8 cellular contexts compared by ENCODE assay signal in the genomic region with DNA sequence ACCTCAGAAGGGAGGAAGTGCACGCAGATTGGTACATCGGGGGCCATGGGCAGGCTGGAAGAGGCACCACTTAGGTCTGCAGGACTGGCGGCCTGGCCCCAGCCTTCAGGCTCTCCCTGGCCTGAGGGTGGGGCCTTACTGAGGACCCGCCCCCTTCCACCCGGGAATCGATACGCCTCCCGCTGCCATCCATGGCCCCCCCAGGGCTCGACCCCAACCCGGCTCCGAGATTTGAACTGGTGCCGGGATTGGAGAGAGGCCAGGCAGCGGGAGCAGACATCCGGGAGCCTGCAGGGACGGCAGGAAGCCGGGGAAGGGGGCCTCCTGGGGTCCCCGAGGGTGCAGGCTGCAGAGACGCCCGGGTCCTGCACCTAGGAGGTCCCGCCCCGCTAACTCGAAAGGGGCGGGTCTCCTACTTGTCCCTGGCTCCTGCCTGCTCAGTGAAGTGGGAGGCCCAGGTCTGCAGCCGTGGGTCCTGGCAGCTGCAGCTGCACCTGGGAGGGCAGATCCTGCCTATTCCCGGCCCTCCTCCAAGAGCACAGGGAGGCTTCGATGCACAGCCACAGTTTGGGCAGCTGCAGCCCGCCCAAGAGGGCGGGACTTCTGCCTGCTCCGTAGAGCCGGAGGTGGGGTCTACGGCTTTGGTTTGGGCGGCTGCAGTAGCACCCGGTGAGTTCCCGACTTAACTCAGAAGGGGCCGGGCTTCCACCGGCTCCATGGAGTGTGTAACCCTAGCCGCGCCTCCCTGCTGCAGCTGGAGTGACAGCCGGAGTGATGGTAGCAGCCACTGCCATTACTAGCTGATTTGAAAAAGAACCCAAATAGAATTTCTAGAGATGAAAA. TPM values are rescaled to one million over a fixed set of nuclear protein-coding genes. Genes with fewer than 3 reads are reported as not detected.
A peak's percentile ranks its signal among the peaks of the same experiment; 100 is the strongest.
DNase-seq lines count a peak whose midpoint lies in the region; ATAC-seq and TF ChIP-seq lines count a peak whose summit lies in the region.

No MANE protein-coding gene starts in this region.

- no peaks in the 10 kb centered on the region for H3K9me3 Mint-ChIP-seq in activated T-cell treated with anti-CD3 and anti-CD28 coated beads, Interleukin-2, amount 50 U/mL, for 4 hours
- H3K9me3 Mint-ChIP-seq in naive B cell: no peaks in the 10 kb centered on the region
- no peaks in the 10 kb centered on the region for H3K9me3 Mint-ChIP-seq in stimulated activated naive CD8-positive, alpha-beta T cell treated with anti-CD3 and anti-CD28 coated beads, Interleukin-15, Interleukin-2, amounts not matched to agents 100 ng/mL and 50 ng/mL, for 24 hours

- H3K27ac Mint-ChIP-seq in naive B cell: peak overlapping the region in 3 of 6 donors; percentile 5 to 72 (median 48)
- H3K27ac Mint-ChIP-seq in stimulated activated naive CD8-positive, alpha-beta T cell treated with anti-CD3 and anti-CD28 coated beads, Interleukin-15, Interleukin-2, amounts not matched to agents 100 ng/mL and 50 ng/mL, for 24 hours: no peak overlapping the region

- peak; percentile 92 for ATAC-seq in GM21529 (IDR thresholded peaks at IDR 0.05; ENCODE audit: unreplicated experiment)
- peak; percentile 99 for ATAC-seq in activated T-cell treated with anti-CD3 and anti-CD28 coated beads, Interleukin-2, amount 50 U/mL, for 4 hours
- ATAC-seq in naive B cell (ENCODE audit: low read depth in 2 of 2): peak; percentile 91 to 93

- DNase-seq in DMS114 treated with DMSO at 0.1 percent for 48 hours (lab: John Stamatoyannopoulos, UW; ENCODE audit: unreplicated experiment): peak; percentile 95
- DNase-seq in HuH-7 (ENCODE audit: low spot score): peak; percentile 73
- peak; percentile 82 for DNase-seq in OCI-M2 (lab: John Stamatoyannopoulos, UW; ENCODE audit: unreplicated experiment)
- DNase-seq in activated T-cell treated with anti-CD3 and anti-CD28 coated beads, Interleukin-2, amount 50 U/mL, for 4 hours: peak; percentile 55
- DNase-seq in fibroblast of lung (ENCODE audit: low read depth in 2 of 2): peak; percentile 86 to 91
- peak; percentile 55 for DNase-seq in naive B cell

- no peaks in the 10 kb centered on the region for H4K20me1 ChIP-seq in fibroblast of lung (ENCODE audit: control insufficient read depth, extremely low read depth, insufficient read depth, low read length)

- no peaks in the 10 kb centered on the region for H3K9me3 ChIP-seq in fibroblast of lung (ENCODE audit: control insufficient read depth, insufficient read depth, low read depth, low read length)

- H3K4me2 ChIP-seq in fibroblast of lung (ENCODE audit: extremely low read depth, insufficient read depth, low read length): peak overlapping the region; percentile 75

- no peaks in the 10 kb centered on the region for H3K36me3 ChIP-seq in fibroblast of lung (ENCODE audit: control insufficient read depth, insufficient read depth, low read length)

- H3K27ac ChIP-seq in fibroblast of lung (ENCODE audit: insufficient read depth, low read length): no peak overlapping the region

- peak overlapping the region; percentile 75 for H3K4me3 Mint-ChIP-seq in activated T-cell treated with anti-CD3 and anti-CD28 coated beads, Interleukin-2, amount 50 U/mL, for 4 hours
- peak overlapping the region; percentile 79 to 94 (median 87) for H3K4me3 Mint-ChIP-seq in naive B cell
- peak overlapping the region; percentile 78 for H3K4me3 Mint-ChIP-seq in stimulated activated naive CD8-positive, alpha-beta T cell treated with anti-CD3 and anti-CD28 coated beads, Interleukin-15, Interleukin-2, amounts not matched to agents 100 ng/mL and 50 ng/mL, for 24 hours

- H3K36me3 Mint-ChIP-seq in activated T-cell treated with anti-CD3 and anti-CD28 coated beads, Interleukin-2, amount 50 U/mL, for 4 hours (ENCODE audit: insufficient read depth): no peaks in the 10 kb centered on the region
- H3K36me3 Mint-ChIP-seq in naive B cell: no peaks in the 10 kb centered on the region
- no peaks in the 10 kb centered on the region for H3K36me3 Mint-ChIP-seq in stimulated activated naive CD8-positive, alpha-beta T cell treated with anti-CD3 and anti-CD28 coated beads, Interleukin-15, Interleukin-2, amounts not matched to agents 100 ng/mL and 50 ng/mL, for 24 hours (ENCODE audit: low read depth)

- TF ChIP-seq CTCF in fibroblast of lung (conservative IDR thresholded peaks at IDR 0.05 in 1 of 2, IDR thresholded peaks at IDR 0.05 in 1 of 2; ENCODE audit: low read depth in 1 of 2, low read length in 2 of 2): no peak

- peaks cover 10% of the 10 kb centered on the region for H3K4me1 Mint-ChIP-seq in activated T-cell treated with anti-CD3 and anti-CD28 coated beads, Interleukin-2, amount 50 U/mL, for 4 hours (ENCODE audit: low read depth)
- H3K4me1 Mint-ChIP-seq in naive B cell: peaks cover 8 to 14% (median 13%) of the 10 kb centered on the region in 3 donors
- peaks cover 15% of the 10 kb centered on the region for H3K4me1 Mint-ChIP-seq in stimulated activated naive CD8-positive, alpha-beta T cell treated with anti-CD3 and anti-CD28 coated beads, Interleukin-15, Interleukin-2, amounts not matched to agents 100 ng/mL and 50 ng/mL, for 24 hours (ENCODE audit: low read depth)

- H3K4me1 ChIP-seq in fibroblast of lung (ENCODE audit: control insufficient read depth, extremely low read depth, insufficient read depth, low read length): peaks cover 2% of the 10 kb centered on the region

- no peaks in the 10 kb centered on the region for H3K79me2 ChIP-seq in fibroblast of lung (ENCODE audit: control insufficient read depth, insufficient read depth, low read length)

- H3K27me3 ChIP-seq in fibroblast of lung (ENCODE audit: control insufficient read depth, insufficient read depth, low read length): no peaks in the 10 kb centered on the region

- peak overlapping the region; percentile 36 to 67 (median 44) for H3K4me3 ChIP-seq in fibroblast of lung (replicated peaks in 1 of 4; ENCODE audit: control extremely low read depth in 1 of 4, insufficient read depth in 1 of 4, low read depth in 3 of 4, low read length in 4 of 4)

- no peak overlapping the region for H3K9ac ChIP-seq in fibroblast of lung (ENCODE audit: insufficient read depth, low read length)

- H3K27me3 Mint-ChIP-seq in activated T-cell treated with anti-CD3 and anti-CD28 coated beads, Interleukin-2, amount 50 U/mL, for 4 hours (ENCODE audit: low read depth): no peaks in the 10 kb centered on the region
- H3K27me3 Mint-ChIP-seq in naive B cell: peaks cover 0 to 5% (median 0%) of the 10 kb centered on the region in 3 donors
- peaks cover 3% of the 10 kb centered on the region for H3K27me3 Mint-ChIP-seq in stimulated activated naive CD8-positive, alpha-beta T cell treated with anti-CD3 and anti-CD28 coated beads, Interleukin-15, Interleukin-2, amounts not matched to agents 100 ng/mL and 50 ng/mL, for 24 hours

- peak overlapping the region; percentile 85 for H2AFZ ChIP-seq in fibroblast of lung (ENCODE audit: low read length)

RNA-seq across cellular contexts. Expression of gene TBC1D22B, which starts 35.2 kb away (rescaled TPM):
- 10 to 100 TPM; 13.0 to 13.5 (median 13.2) TPM for total RNA-seq in activated T-cell treated with anti-CD3 and anti-CD28 coated beads, Interleukin-2, amount 50 U/mL, for 4 hours
- total RNA-seq in fibroblast of lung: 8.2 and 9.7 TPM in 2 replicates
- 6.3 and 7.2 TPM in 2 replicates for polyA plus RNA-seq in fibroblast of lung
- 5.8 and 6.6 TPM in 2 replicates for polyA plus RNA-seq in fibroblast of lung (2012)
- 7.7 and 11.1 TPM in 2 replicates for polyA minus RNA-seq in fibroblast of lung (ENCODE audit: low replicate concordance)
- 1 to 10 TPM; 4.6 to 9.3 (median 6.1) TPM for polyA plus RNA-seq in naive B cell (ENCODE audit: low read depth in 6 of 6)

RNA-seq across cellular contexts. Expression of gene TMEM217, which starts 35.6 kb away (rescaled TPM):
- 1 to 10 TPM; 2.3 to 4.2 (median 2.8) TPM for total RNA-seq in activated T-cell treated with anti-CD3 and anti-CD28 coated beads, Interleukin-2, amount 50 U/mL, for 4 hours
- 4.0 and 4.9 TPM in 2 replicates for total RNA-seq in fibroblast of lung
- polyA plus RNA-seq in fibroblast of lung (3.0 and 3.1 TPM in 2 replicates), naive B cell (ENCODE audit: low read depth in 6 of 6) (under 1 TPM in 3 of 6 donors, not detected in 3; 0.18 to 0.96 (median 0.32) TPM)
- polyA plus RNA-seq in fibroblast of lung (2012): 2.4 and 2.7 TPM in 2 replicates
- 1.8 TPM in 1 of 2 replicates, not detected in the other for polyA minus RNA-seq in fibroblast of lung (ENCODE audit: low replicate concordance)

RNA-seq across cellular contexts. Expression of gene PIM1, which starts 52.4 kb away (rescaled TPM):
- 10 to 100 TPM; 59.6 to 72.8 (median 60.1) TPM for total RNA-seq in activated T-cell treated with anti-CD3 and anti-CD28 coated beads, Interleukin-2, amount 50 U/mL, for 4 hours
- total RNA-seq in fibroblast of lung: 22.8 and 25.7 TPM in 2 replicates
- polyA plus RNA-seq in fibroblast of lung (13.4 and 13.8 TPM in 2 replicates), naive B cell (ENCODE audit: low read depth in 6 of 6) (10 to 100 TPM; 15.0 to 46.3 (median 24.3) TPM)
- 16.7 and 20.5 TPM in 2 replicates for polyA plus RNA-seq in fibroblast of lung (2012)
- 31.2 and 45.0 TPM in 2 replicates for polyA minus RNA-seq in fibroblast of lung (ENCODE audit: low replicate concordance)
